In the genomic region with DNA sequence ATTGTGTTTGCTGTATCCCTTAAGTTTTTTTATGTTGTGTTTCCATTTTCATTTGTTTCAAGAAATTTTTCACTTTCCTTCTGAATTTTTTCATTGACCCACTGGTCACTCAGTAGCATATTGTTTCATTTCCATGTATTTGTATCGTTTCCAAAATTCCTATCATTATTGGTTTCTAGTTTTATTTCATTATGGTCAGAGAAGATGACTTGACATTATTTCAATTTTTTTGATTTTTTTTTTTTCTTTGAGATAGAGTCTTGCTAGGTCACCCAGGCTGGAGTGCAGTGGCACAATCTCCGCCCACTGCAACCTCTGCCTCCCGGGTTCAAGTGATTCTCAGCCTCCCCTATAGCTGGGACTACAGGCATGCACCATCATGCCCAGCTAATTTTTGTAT, we compare ENCODE assay signal across 27 cellular contexts.
"Had no signal": no experiment of that assay in that cellular context is flagged by ENCODE, and none has a peak within 500 bp of the region (broad histone marks: within the 10 kb centered on the region; RNA-seq: fewer than 3 reads in every experiment).

No MANE protein-coding gene starts in this region.

- H3K9me3 ChIP-seq: left lung, psoas muscle, sigmoid colon, stomach, thyroid gland had no signal

- H3K36me3 ChIP-seq: heart right ventricle, left lung, neural progenitor cell, sigmoid colon, stomach, thyroid gland had no signal

- H3K27ac Mint-ChIP-seq: endodermal cell; neural progenitor cell; stimulated activated effector memory CD8-positive, alpha-beta T cell treated with anti-CD3 and anti-CD28 coated beads, Interleukin-12 subunit alpha, Interleukin-12 subunit beta, amount 100 ng/mL, for 72 hours had no signal

- H3K9ac ChIP-seq: neural progenitor cell had no signal

- H2AFZ ChIP-seq: neural progenitor cell had no signal

- H3K27me3 ChIP-seq: dorsolateral prefrontal cortex, heart right ventricle, left lung, neural progenitor cell, sigmoid colon, stomach, thyroid gland had no signal

- H3K4me3 Mint-ChIP-seq: endodermal cell; naive thymus-derived CD8-positive, alpha-beta T cell; neural progenitor cell; stimulated activated effector memory CD8-positive, alpha-beta T cell treated with anti-CD3 and anti-CD28 coated beads, Interleukin-12 subunit alpha, Interleukin-12 subunit beta, amount 100 ng/mL, for 72 hours had no signal

- H3K27me3 Mint-ChIP-seq: naive thymus-derived CD8-positive, alpha-beta T cell had no signal

- H3K4me3 ChIP-seq: dorsolateral prefrontal cortex, heart right ventricle, left lung, neural progenitor cell, psoas muscle, sigmoid colon, stomach, thyroid gland had no signal

- H3K4me1 ChIP-seq: neural progenitor cell, psoas muscle, sigmoid colon had no signal

- H3K36me3 Mint-ChIP-seq: stimulated activated effector memory CD8-positive, alpha-beta T cell treated with anti-CD3 and anti-CD28 coated beads, Interleukin-12 subunit alpha, Interleukin-12 subunit beta, amount 100 ng/mL, for 72 hours had no signal

- ATAC-seq: esophagus mucosa; naive thymus-derived CD8-positive, alpha-beta T cell; stimulated activated effector memory CD8-positive, alpha-beta T cell treated with anti-CD3 and anti-CD28 coated beads, Interleukin-12 subunit alpha, Interleukin-12 subunit beta, amount 100 ng/mL, for 72 hours had no signal

- H3K4me2 ChIP-seq: neural progenitor cell had no signal

- H3K4me1 Mint-ChIP-seq: stimulated activated effector memory CD8-positive, alpha-beta T cell treated with anti-CD3 and anti-CD28 coated beads, Interleukin-12 subunit alpha, Interleukin-12 subunit beta, amount 100 ng/mL, for 72 hours had no signal

- DNase-seq: cerebellar nuclear complex; cortex of kidney; dorsolateral prefrontal cortex; effector CD4-positive, alpha-beta T cell; endodermal cell; foreskin melanocyte; glutamatergic neuron; heart right ventricle; hippocampal formation; left cardiac atrium; left lung; mesenchymal stem cell; naive thymus-derived CD8-positive, alpha-beta T cell; nucleus accumbens; psoas muscle; right cardiac atrium; sigmoid colon; stimulated activated CD4-positive, alpha-beta T cell treated with anti-CD3 and anti-CD28 coated beads, Interleukin-2, amount 100 ng/mL, for 24 hours; stimulated activated CD4-positive, alpha-beta T cell treated with anti-CD3 and anti-CD28 coated beads, Interleukin-4, amount 100 ng/mL, for 24 hours; stimulated activated naive CD4-positive, alpha-beta T cell treated with Interleukin-2 at 50 U/mL for 16 hours; stomach; thyroid gland; trophoblast cell had no signal

- H3K27ac ChIP-seq: epithelial cell of prostate, neural progenitor cell, psoas muscle, sigmoid colon, stomach, thyroid gland had no signal
